ENCODE assay signal across 8 cellular contexts in genomic region chr5:56081053-56081642, GRCh38.
DNase-seq lines count a peak whose midpoint lies in the region; ATAC-seq, FAIRE-seq and TF ChIP-seq lines count a peak whose summit lies in the region.
"Not testable (repeated sequence)": the region's sequence is repeated elsewhere in the genome, so short reads cannot be mapped to it uniquely, and the experiment has no call there.

No MANE protein-coding gene starts in this region.

- FAIRE-seq in urothelium cell line (lab: Jason Lieb, UNC) = peak; percentile 35

- CTCF ChIA-PET in activated CD4-positive, alpha-beta memory T cell treated with anti-CD3 and anti-CD28 coated beads for 36 hours (lab: Charles Lee) = interaction anchor here (0.7 to 1.2 kb wide), 3 partner anchors 22 to 546 kb away, joined by 3 to 4 read pairs (median 3); partner anchors contain the start of genes IL6ST and PLPP1

- peak overlapping the region; percentile 9 for H3K4me3 Mint-ChIP-seq in activated CD4-positive, alpha-beta memory T cell treated with anti-CD3 and anti-CD28 coated beads for 36 hours

- H3K9me3 ChIP-seq in lower lobe of right lung = not testable (repeated sequence)

- DNase-seq in activated CD4-positive, alpha-beta memory T cell treated with anti-CD3 and anti-CD28 coated beads for 36 hours; lower lobe of right lung; urothelium cell line (ENCODE audit: low spot score): not testable (repeated sequence)
- DNase-seq in central memory CD4-positive, alpha-beta T cell = peak; percentile 24

- H3K4me1 ChIP-seq in lower lobe of right lung = peaks cover 39% of the 10 kb centered on the region

- not testable (repeated sequence) for TF ChIP-seq CTCF in lower lobe of right lung (IDR thresholded peaks at IDR 0.05)

- peaks cover 47% of the 10 kb centered on the region for H3K4me1 Mint-ChIP-seq in activated CD4-positive, alpha-beta memory T cell treated with anti-CD3 and anti-CD28 coated beads for 36 hours (ENCODE audit: low read depth)

- not testable (repeated sequence) for H3K4me3 ChIP-seq in lower lobe of right lung

- not testable (repeated sequence) for H3K36me3 ChIP-seq in lower lobe of right lung

- not testable (repeated sequence) for H3K27ac ChIP-seq in lower lobe of right lung

- peak overlapping the region; percentile 89 for H3K27ac Mint-ChIP-seq in activated CD4-positive, alpha-beta memory T cell treated with anti-CD3 and anti-CD28 coated beads for 36 hours

- H3K27me3 ChIP-seq in lower lobe of right lung (ENCODE audit: low read depth) = not testable (repeated sequence)

- H3K36me3 Mint-ChIP-seq in activated CD4-positive, alpha-beta memory T cell treated with anti-CD3 and anti-CD28 coated beads for 36 hours = not testable (repeated sequence)

- not testable (repeated sequence) for H3K27me3 Mint-ChIP-seq in activated CD4-positive, alpha-beta memory T cell treated with anti-CD3 and anti-CD28 coated beads for 36 hours

- ATAC-seq in GM18499 (IDR thresholded peaks at IDR 0.05; ENCODE audit: insufficient read depth, unreplicated experiment) (peak; percentile 34), GM19467 (IDR thresholded peaks at IDR 0.05; ENCODE audit: unreplicated experiment) (peak; percentile 32), HG02798 (IDR thresholded peaks at IDR 0.05; ENCODE audit: poor library complexity, unreplicated experiment) (peak; percentile 59), HG03439 (IDR thresholded peaks at IDR 0.05; ENCODE audit: unreplicated experiment) (peak; percentile 24), lower lobe of right lung (peak; percentile 81 to 82)

- POLR2A ChIA-PET in activated CD4-positive, alpha-beta memory T cell treated with anti-CD3 and anti-CD28 coated beads for 36 hours (lab: Charles Lee) = interaction anchor here (0.9 to 1.9 kb wide), 4 partner anchors 14 to 87 kb away, joined by 3 to 6 read pairs (median 6); no protein-coding TSS in a partner anchor

- not testable (repeated sequence) for H3K9me3 Mint-ChIP-seq in activated CD4-positive, alpha-beta memory T cell treated with anti-CD3 and anti-CD28 coated beads for 36 hours

- intact Hi-C loops in activated CD4-positive, alpha-beta memory T cell treated with anti-CD3 and anti-CD28 coated beads for 36 hours (cut with micrococcal nuclease) = loop anchor here (1.0 to 2.0 kb wide), 6 partner anchors 8 to 86 kb away; no protein-coding TSS in a partner anchor
- intact Hi-C loops in lower lobe of right lung (cut with DNase I) = not testable (repeated sequence)

Comparison
In these comparisons a context has a peak if more than half of its experiments do, and no peak if none do; other contexts are left out.
1. ATAC-seq: peak in every context shown above with its lines; median percentile 82 in lower lobe of right lung; 59 in HG02798; 34 in GM18499; 32 in GM19467; 24 in HG03439.